Comparison of ENCODE assay signal across 23 cellular contexts in the genomic region with DNA sequence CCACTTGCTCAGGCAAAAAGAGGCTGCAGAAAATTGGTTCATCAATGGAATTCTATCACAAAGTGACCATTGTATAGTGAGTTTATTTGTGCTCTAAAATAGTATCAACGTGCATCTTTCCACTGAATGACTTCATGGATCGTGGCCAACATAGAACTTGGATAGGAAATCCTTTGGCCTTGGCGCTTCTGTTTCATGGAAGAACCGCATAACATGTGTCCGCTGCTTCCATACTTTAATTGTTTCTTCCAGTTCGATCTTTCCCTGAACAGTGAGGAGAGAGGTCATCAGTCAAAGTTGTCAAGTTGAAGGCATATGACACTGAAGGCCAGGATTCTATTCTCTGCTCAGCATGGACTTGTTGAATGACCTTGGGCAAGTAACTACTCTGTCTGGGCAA. TPM values are rescaled to one million over a fixed set of nuclear protein-coding genes. Genes with fewer than 3 reads are reported as not detected.
DNase-seq lines count a peak whose midpoint lies in the region; ATAC-seq, FAIRE-seq and TF ChIP-seq lines count a peak whose summit lies in the region.
"Had no signal": no experiment of that assay in that cellular context is flagged by ENCODE, and none has a peak within 500 bp of the region (broad histone marks: within the 10 kb centered on the region; RNA-seq: fewer than 3 reads in every experiment).

No MANE protein-coding gene starts in this region.

- H3K27ac ChIP-seq in HEK293 (ENCODE audit: extremely low read depth, low read depth, low read length): no peak overlapping the region
- H3K27ac ChIP-seq in K562 (ENCODE audit: extremely low read depth, low read depth, low read length): no peak overlapping the region
- H3K27ac ChIP-seq: C4-2B, KMS-11 had no signal

- peak overlapping the region; percentile 3 for H3K27ac Mint-ChIP-seq in activated CD8-positive, alpha-beta T cell treated with anti-CD3 and anti-CD28 coated beads for 36 hours
- no peak overlapping the region for H3K27ac Mint-ChIP-seq in activated CD8-positive, alpha-beta T cell treated with anti-CD3 and anti-CD28 coated beads, Interleukin-2, amount 10 ng/mL, durations not matched to agents 7 days and 5 days
- peak overlapping the region; percentile 78 for H3K27ac Mint-ChIP-seq in nephron progenitor cell

- no peak overlapping the region for H3K4me3 Mint-ChIP-seq in activated CD8-positive, alpha-beta T cell treated with anti-CD3 and anti-CD28 coated beads for 36 hours
- no peak overlapping the region for H3K4me3 Mint-ChIP-seq in activated CD8-positive, alpha-beta T cell treated with anti-CD3 and anti-CD28 coated beads, Interleukin-2, amount 10 ng/mL, durations not matched to agents 7 days and 5 days
- H3K4me3 Mint-ChIP-seq in nephron progenitor cell: no peak overlapping the region

- H2AFZ ChIP-seq in K562 (ENCODE audit: low read depth, low read length): no peak overlapping the region

- no peak overlapping the region for H3K4me2 ChIP-seq in K562 (ENCODE audit: insufficient read depth, low read length)
- H3K4me2 ChIP-seq: KMS-11 had no signal

- H3K9me3 ChIP-seq in HEK293 (ENCODE audit: control insufficient read depth, insufficient read depth, low read depth, low read length) (no peaks in the 10 kb centered on the region), K562 (replicated peaks; ENCODE audit: control insufficient read depth, insufficient read depth, low read depth, low read length) (peaks cover 8% of the 10 kb centered on the region; the same call in 1 of the 2 replicates)

- H3K4me1 ChIP-seq in HEK293 (ENCODE audit: control insufficient read depth, insufficient read depth, low read length) (no peaks in the 10 kb centered on the region), K562 (replicated peaks in 1 of 2; ENCODE audit: control insufficient read depth in 2 of 2, insufficient read depth in 2 of 2, low read length in 2 of 2) (peaks cover 2 to 7% of the 10 kb centered on the region in 2 experiments; a peak in 3 of 5 replicates)

- POLR2A ChIA-PET in activated CD8-positive, alpha-beta T cell treated with anti-CD3 and anti-CD28 coated beads for 36 hours (lab: Charles Lee): interaction anchor here (7.9 kb wide), 1 partner anchor 8 kb away, joined by 118 read pairs; the partner anchor contains the start of genes PHETA2 and SMDT1
- POLR2A ChIA-PET in activated CD8-positive, alpha-beta T cell treated with anti-CD3 and anti-CD28 coated beads, Interleukin-2, amount 10 ng/mL, durations not matched to agents 7 days and 5 days (lab: Charles Lee): no interaction called here
- POLR2A ChIA-PET in HEK293 (lab: Yijun Ruan, JAX) (interaction anchor here (1.2 kb wide), 1 partner anchor 497 kb away, joined by 3 read pairs; the partner anchor contains the start of gene PMM1), K562 (lab: Yijun Ruan, JAX) (interaction anchor here (0.6 to 1.2 kb wide), 2 partner anchors 10 to 115 kb away, joined by 3 read pairs; no protein-coding TSS in a partner anchor)

- no peaks in the 10 kb centered on the region for H3K9me1 ChIP-seq in K562 (ENCODE audit: control insufficient read depth, insufficient read depth, low read length)

- peaks cover 27% of the 10 kb centered on the region for H3K4me1 Mint-ChIP-seq in activated CD8-positive, alpha-beta T cell treated with anti-CD3 and anti-CD28 coated beads for 36 hours (ENCODE audit: low read depth)
- peaks cover 29% of the 10 kb centered on the region for H3K4me1 Mint-ChIP-seq in activated CD8-positive, alpha-beta T cell treated with anti-CD3 and anti-CD28 coated beads, Interleukin-2, amount 10 ng/mL, durations not matched to agents 7 days and 5 days (ENCODE audit: low read depth)
- H3K4me1 Mint-ChIP-seq in nephron progenitor cell: peaks cover 29% of the 10 kb centered on the region

- DNase-seq in activated CD8-positive, alpha-beta T cell treated with anti-CD3 and anti-CD28 coated beads for 36 hours: no peak
- no peak for DNase-seq in activated CD8-positive, alpha-beta T cell treated with anti-CD3 and anti-CD28 coated beads, Interleukin-2, amount 10 ng/mL, durations not matched to agents 7 days and 5 days
- DNase-seq in K562 (ENCODE audit: extremely low read depth in 1 of 4, low spot score in 3 of 4) (no peak), nephron progenitor cell (no peak), UCSD-AML1 (lab: John Stamatoyannopoulos, UW; ENCODE audit: unreplicated experiment) (no peak), DMS53 (lab: John Stamatoyannopoulos, UW) (no peak), ecto neural progenitor cell (ENCODE audit: low spot score) (no peak)
- DNase-seq: DMS79, GOT3, HCEC 1CT, NCI-H1105, NCI-H2029 treated with DMSO at 0.1 percent for 48 hours, NCI-H2171, NCI-H345, NCI-H524, NCI-H82 had no signal

- CTCF ChIA-PET in activated CD8-positive, alpha-beta T cell treated with anti-CD3 and anti-CD28 coated beads for 36 hours (lab: Charles Lee): interaction anchor here (1.3 to 1.9 kb wide), 2 partner anchors 11 to 359 kb away, joined by 3 to 4 read pairs; no protein-coding TSS in a partner anchor
- CTCF ChIA-PET in activated CD8-positive, alpha-beta T cell treated with anti-CD3 and anti-CD28 coated beads, Interleukin-2, amount 10 ng/mL, durations not matched to agents 7 days and 5 days (lab: Charles Lee): no interaction called here
- CTCF ChIA-PET in HEK293 (lab: Yijun Ruan, JAX) (interaction anchor here (0.6 to 1.0 kb wide), 3 partner anchors 8 to 331 kb away, joined by 3 to 5 read pairs (median 3); no protein-coding TSS in a partner anchor), K562 (lab: Yijun Ruan, JAX; ENCODE audit: low intra/inter-chr PET ratio) (no interaction called here)

- peaks cover 15 to 66% of the 10 kb centered on the region in 2 experiments for H3K36me3 ChIP-seq in HEK293 (ENCODE audit: control insufficient read depth in 2 of 2, insufficient read depth in 1 of 2, low read length in 2 of 2)
- H3K36me3 ChIP-seq in K562 (ENCODE audit: control insufficient read depth, insufficient read depth, low read length): peaks cover 62% of the 10 kb centered on the region

- H3K27me3 ChIP-seq in K562 (ENCODE audit: control insufficient read depth in 2 of 2, insufficient read depth in 2 of 2, low read length in 2 of 2): no peaks in the 10 kb centered on the region

- peaks cover 42% of the 10 kb centered on the region for H3K79me2 ChIP-seq in K562 (ENCODE audit: control insufficient read depth, insufficient read depth, low read length)

- H3K9me3 Mint-ChIP-seq in activated CD8-positive, alpha-beta T cell treated with anti-CD3 and anti-CD28 coated beads for 36 hours: peaks cover 4% of the 10 kb centered on the region
- peaks cover 4% of the 10 kb centered on the region for H3K9me3 Mint-ChIP-seq in activated CD8-positive, alpha-beta T cell treated with anti-CD3 and anti-CD28 coated beads, Interleukin-2, amount 10 ng/mL, durations not matched to agents 7 days and 5 days (ENCODE audit: insufficient read depth)
- H3K9me3 Mint-ChIP-seq in nephron progenitor cell: peaks cover 27% of the 10 kb centered on the region

- no peaks in the 10 kb centered on the region for H3K27me3 Mint-ChIP-seq in activated CD8-positive, alpha-beta T cell treated with anti-CD3 and anti-CD28 coated beads for 36 hours
- no peaks in the 10 kb centered on the region for H3K27me3 Mint-ChIP-seq in activated CD8-positive, alpha-beta T cell treated with anti-CD3 and anti-CD28 coated beads, Interleukin-2, amount 10 ng/mL, durations not matched to agents 7 days and 5 days (ENCODE audit: low read depth)
- no peaks in the 10 kb centered on the region for H3K27me3 Mint-ChIP-seq in nephron progenitor cell (ENCODE audit: low read depth, poor library complexity)

- no peak overlapping the region for H3K9ac ChIP-seq in K562 (ENCODE audit: insufficient read depth in 1 of 2, low read depth in 2 of 2, low read length in 2 of 2)
- H3K9ac ChIP-seq: KMS-11 had no signal

- TF ChIP-seq EP300 in K562 (IDR thresholded peaks at IDR 0.05; ENCODE audit: low read length): no peak

- TF ChIP-seq RAD21 in K562 (CRISPR knock-in tag; conservative IDR thresholded peaks at IDR 0.05 in 1 of 2, IDR thresholded peaks at IDR 0.05 in 1 of 2): no peak

- no peak for TF ChIP-seq CTCF in activated CD8-positive, alpha-beta T cell treated with anti-CD3 and anti-CD28 coated beads for 36 hours (IDR thresholded peaks at IDR 0.05)
- no peak for TF ChIP-seq CTCF in HEK293 (tag by site-specific recombination; IDR thresholded peaks at IDR 0.05)
- TF ChIP-seq CTCF in K562 (IDR thresholded peaks at IDR 0.05 in 2 of 3, conservative IDR thresholded peaks at IDR 0.05 in 1 of 3; ENCODE audit: insufficient read depth in 2 of 3, low read depth in 1 of 3, low read length in 3 of 3): no peak
- no peak for TF ChIP-seq CTCF in nephron progenitor cell (IDR thresholded peaks at IDR 0.05)

- FAIRE-seq in K562 (lab: Jason Lieb, UNC): peak; percentile 6
- FAIRE-seq: A204.1, GM19239, HTR-8/SVneo had no signal

- ATAC-seq in activated CD8-positive, alpha-beta T cell treated with anti-CD3 and anti-CD28 coated beads for 36 hours: no peak
- no peak for ATAC-seq in activated CD8-positive, alpha-beta T cell treated with anti-CD3 and anti-CD28 coated beads, Interleukin-2, amount 10 ng/mL, durations not matched to agents 7 days and 5 days
- ATAC-seq in K562: no peak
- ATAC-seq: Panc1 had no signal

- intact Hi-C loops in activated CD8-positive, alpha-beta T cell treated with anti-CD3 and anti-CD28 coated beads for 36 hours (cut with micrococcal nuclease): loop anchor here (10.0 kb wide), 1 partner anchor 349 kb away; the partner anchor contains the start of gene NFAM1
- intact Hi-C loops in K562 (cut with micrococcal nuclease): no loop called here

- TF ChIP-seq POLR2A in K562 (conservative IDR thresholded peaks at IDR 0.05): no peak

- H3K4me3 ChIP-seq in HEK293 (ENCODE audit: low read depth, low read length): no peak overlapping the region
- no peak overlapping the region for H3K4me3 ChIP-seq in K562

- 80% methylated on average over 6 of the region's 6 CpGs for WGBS in K562 (ENCODE audit: insufficient coverage, low coverage, missing lambda C conversion rate)

- in situ Hi-C loops in K562 (cut with MboI): no loop called here

- H3K36me3 Mint-ChIP-seq in activated CD8-positive, alpha-beta T cell treated with anti-CD3 and anti-CD28 coated beads for 36 hours (ENCODE audit: low read depth): peaks cover 53% of the 10 kb centered on the region
- H3K36me3 Mint-ChIP-seq in activated CD8-positive, alpha-beta T cell treated with anti-CD3 and anti-CD28 coated beads, Interleukin-2, amount 10 ng/mL, durations not matched to agents 7 days and 5 days (ENCODE audit: low read depth): peaks cover 62% of the 10 kb centered on the region
- H3K36me3 Mint-ChIP-seq in nephron progenitor cell (ENCODE audit: low read depth): peaks cover 75% of the 10 kb centered on the region

- no peaks in the 10 kb centered on the region for H4K20me1 ChIP-seq in K562 (replicated peaks; ENCODE audit: control insufficient read depth, insufficient read depth, low read length)

- no TSS peak for BruUV-seq in K562 (replicated peaks; lab: Mats Ljungman, UMichigan)

RNA-seq across cellular contexts. Expression of gene NDUFA6, which starts 4.5 kb away (rescaled TPM):
- total RNA-seq in activated CD8-positive, alpha-beta T cell treated with anti-CD3 and anti-CD28 coated beads for 36 hours: 10 to 100 TPM; 92.8 to 93.8 TPM
- total RNA-seq in activated CD8-positive, alpha-beta T cell treated with anti-CD3 and anti-CD28 coated beads, Interleukin-2, amount 10 ng/mL, durations not matched to agents 7 days and 5 days: 100 to 1,000 TPM in 1 of 2 experiments, 10 to 100 TPM in 1; 90.7 to 102 TPM
- total RNA-seq in K562 (2011; cell fraction: chromatin; rRNA removed; ENCODE audit: low replicate concordance): 23.1 and 44.0 TPM in 2 replicates
- 19.3 and 23.5 TPM in 2 replicates for total RNA-seq in K562 (2011; cell fraction: nucleolus; rRNA removed)
- 31.0 and 37.9 TPM in 2 replicates for total RNA-seq in K562 (2011; cell fraction: nucleoplasm; rRNA removed)
- total RNA-seq in K562 (2014; rRNA removed): 103 and 110 TPM in 2 replicates
- total RNA-seq in K562 (2014; rRNA removed; fragmentation: Illumina TruSeq; extraction: Trizol): 113 and 132 TPM in 2 replicates
- total RNA-seq in K562 (2015; rRNA removed; fragmentation: Illumina TruSeq; extraction: Trizol): 117 and 129 TPM in 2 replicates
- total RNA-seq in K562 (2021): 90.0 and 103 TPM in 2 replicates
- polyA plus RNA-seq in K562 (2011; rRNA removed): 103 and 128 TPM in 2 replicates
- 50.0 and 67.5 TPM in 2 replicates for polyA plus RNA-seq in K562 (2011; cell fraction: cytosol; rRNA removed)
- 32.0 and 41.2 TPM in 2 replicates for polyA plus RNA-seq in K562 (2011; cell fraction: nucleus; rRNA removed)
- 67.9 and 173 TPM in 2 replicates for polyA plus RNA-seq in K562 (2012)
- polyA plus RNA-seq in K562 (2014; fragmentation: Illumina TruSeq; extraction: Trizol): 106 and 110 TPM in 2 replicates
- 100 to 1,000 TPM; 465 to 474 TPM for polyA plus RNA-seq in K562 (2014; fragmentation: Nextera tagmentation; extraction: Ambion mirVana)
- 141 and 148 TPM in 2 replicates for polyA plus RNA-seq in K562 (2014; rRNA removed)
- 34.4 and 34.7 TPM in 2 replicates for polyA minus RNA-seq in K562 (2011; rRNA and poly(A)+ RNA removed)
- 19.7 and 22.5 TPM in 2 replicates for polyA minus RNA-seq in K562 (2011; cell fraction: cytosol; rRNA and poly(A)+ RNA removed)
- 6.5 and 11.0 TPM in 2 replicates for polyA minus RNA-seq in K562 (2011; cell fraction: nucleus; rRNA and poly(A)+ RNA removed)

RNA-seq across cellular contexts. Expression of gene SMDT1, which starts 6.6 kb away (rescaled TPM):
- 10 to 100 TPM; 51.7 to 61.2 TPM for total RNA-seq in activated CD8-positive, alpha-beta T cell treated with anti-CD3 and anti-CD28 coated beads for 36 hours
- total RNA-seq in activated CD8-positive, alpha-beta T cell treated with anti-CD3 and anti-CD28 coated beads, Interleukin-2, amount 10 ng/mL, durations not matched to agents 7 days and 5 days: 10 to 100 TPM; 77.2 to 78.2 TPM
- total RNA-seq in K562 (2011; cell fraction: chromatin; rRNA removed; ENCODE audit: low replicate concordance): 16.6 and 21.1 TPM in 2 replicates
- total RNA-seq in K562 (2011; cell fraction: nucleolus; rRNA removed): 15.8 and 17.3 TPM in 2 replicates
- total RNA-seq in K562 (2011; cell fraction: nucleoplasm; rRNA removed): 22.7 and 26.6 TPM in 2 replicates
- total RNA-seq in K562 (2014; rRNA removed): 7.9 and 19.3 TPM in 2 replicates
- total RNA-seq in K562 (2014; rRNA removed; fragmentation: Illumina TruSeq; extraction: Trizol): 14.0 and 14.3 TPM in 2 replicates
- total RNA-seq in K562 (2015; rRNA removed; fragmentation: Illumina TruSeq; extraction: Trizol): 9.8 and 12.9 TPM in 2 replicates
- total RNA-seq in K562 (2021): 65.2 and 68.7 TPM in 2 replicates
- polyA plus RNA-seq in K562 (2011; rRNA removed): 23.2 and 28.7 TPM in 2 replicates
- 36.3 and 38.6 TPM in 2 replicates for polyA plus RNA-seq in K562 (2011; cell fraction: cytosol; rRNA removed)
- 17.5 and 21.9 TPM in 2 replicates for polyA plus RNA-seq in K562 (2011; cell fraction: nucleus; rRNA removed)
- polyA plus RNA-seq in K562 (2012): 94.3 and 108 TPM in 2 replicates
- polyA plus RNA-seq in K562 (2014; fragmentation: Illumina TruSeq; extraction: Trizol): 13.5 and 26.6 TPM in 2 replicates
- polyA plus RNA-seq in K562 (2014; fragmentation: Nextera tagmentation; extraction: Ambion mirVana): 10 to 100 TPM; 11.7 to 20.3 TPM
- polyA plus RNA-seq in K562 (2014; rRNA removed): 33.6 and 38.0 TPM in 2 replicates
- polyA minus RNA-seq in K562 (2011; rRNA and poly(A)+ RNA removed): 8.0 and 10.4 TPM in 2 replicates
- polyA minus RNA-seq in K562 (2011; cell fraction: cytosol; rRNA and poly(A)+ RNA removed): 3.3 and 9.8 TPM in 2 replicates
- polyA minus RNA-seq in K562 (2011; cell fraction: nucleus; rRNA and poly(A)+ RNA removed): 4.3 and 8.6 TPM in 2 replicates

RNA-seq across cellular contexts. Expression of gene PHETA2, which starts 12.0 kb away (rescaled TPM):
- total RNA-seq in activated CD8-positive, alpha-beta T cell treated with anti-CD3 and anti-CD28 coated beads for 36 hours: 1 to 10 TPM in 1 of 2 experiments, under 1 TPM in 1; 0.97 to 1.3 TPM
- total RNA-seq in activated CD8-positive, alpha-beta T cell treated with anti-CD3 and anti-CD28 coated beads, Interleukin-2, amount 10 ng/mL, durations not matched to agents 7 days and 5 days: 1 to 10 TPM; 1.6 to 1.9 TPM
- 0.18 and 0.69 TPM in 2 replicates for total RNA-seq in K562 (2011; cell fraction: chromatin; rRNA removed; ENCODE audit: low replicate concordance)
- total RNA-seq in K562 (2011; cell fraction: nucleolus; rRNA removed): 0.26 TPM in 1 of 2 replicates, not detected in the other
- total RNA-seq in K562 (2011; cell fraction: nucleoplasm; rRNA removed): 0.15 TPM in 1 of 2 replicates, not detected in the other
- not detected in 2 replicates for total RNA-seq in K562 (2014; rRNA removed)
- 0.06 TPM in 1 of 2 replicates, not detected in the other for total RNA-seq in K562 (2014; rRNA removed; fragmentation: Illumina TruSeq; extraction: Trizol)
- 0.07 and 0.08 TPM in 2 replicates for total RNA-seq in K562 (2015; rRNA removed; fragmentation: Illumina TruSeq; extraction: Trizol)
- total RNA-seq in K562 (2021): 0.18 and 0.22 TPM in 2 replicates
- 0.08 and 0.14 TPM in 2 replicates for polyA plus RNA-seq in K562 (2011; rRNA removed)
- 0.03 and 0.18 TPM in 2 replicates for polyA plus RNA-seq in K562 (2011; cell fraction: cytosol; rRNA removed)
- 0.24 and 0.38 TPM in 2 replicates for polyA plus RNA-seq in K562 (2011; cell fraction: nucleus; rRNA removed)
- polyA plus RNA-seq in K562 (2012): 0.08 and 0.15 TPM in 2 replicates
- 0.08 TPM in 1 of 2 replicates, not detected in the other for polyA plus RNA-seq in K562 (2014; fragmentation: Illumina TruSeq; extraction: Trizol)
- polyA plus RNA-seq in K562 (2014; fragmentation: Nextera tagmentation; extraction: Ambion mirVana): not detected
- 0.07 and 0.31 TPM in 2 replicates for polyA plus RNA-seq in K562 (2014; rRNA removed)
- 0.11 TPM in 1 of 2 replicates, not detected in the other for polyA minus RNA-seq in K562 (2011; rRNA and poly(A)+ RNA removed)
- polyA minus RNA-seq in K562 (2011; cell fraction: cytosol; rRNA and poly(A)+ RNA removed): not detected in 2 replicates
- 0.13 and 0.22 TPM in 2 replicates for polyA minus RNA-seq in K562 (2011; cell fraction: nucleus; rRNA and poly(A)+ RNA removed)

RNA-seq across cellular contexts. Expression of gene NAGA, which starts 15.4 kb away (rescaled TPM):
- 1 to 10 TPM; 9.3 to 9.4 TPM for total RNA-seq in activated CD8-positive, alpha-beta T cell treated with anti-CD3 and anti-CD28 coated beads for 36 hours
- total RNA-seq in activated CD8-positive, alpha-beta T cell treated with anti-CD3 and anti-CD28 coated beads, Interleukin-2, amount 10 ng/mL, durations not matched to agents 7 days and 5 days: 10 to 100 TPM; 17.1 to 18.1 TPM
- total RNA-seq in K562 (2011; cell fraction: chromatin; rRNA removed; ENCODE audit: low replicate concordance): 16.6 and 38.0 TPM in 2 replicates
- 44.2 and 46.5 TPM in 2 replicates for total RNA-seq in K562 (2011; cell fraction: nucleolus; rRNA removed)
- total RNA-seq in K562 (2011; cell fraction: nucleoplasm; rRNA removed): 39.2 and 40.2 TPM in 2 replicates
- total RNA-seq in K562 (2014; rRNA removed): 19.5 and 20.6 TPM in 2 replicates
- total RNA-seq in K562 (2014; rRNA removed; fragmentation: Illumina TruSeq; extraction: Trizol): 9.9 and 11.5 TPM in 2 replicates
- total RNA-seq in K562 (2015; rRNA removed; fragmentation: Illumina TruSeq; extraction: Trizol): 15.9 and 16.1 TPM in 2 replicates
- 20.0 and 20.4 TPM in 2 replicates for total RNA-seq in K562 (2021)
- 18.1 and 19.7 TPM in 2 replicates for polyA plus RNA-seq in K562 (2011; rRNA removed)
- polyA plus RNA-seq in K562 (2011; cell fraction: cytosol; rRNA removed): 21.2 and 43.7 TPM in 2 replicates
- 13.4 and 19.5 TPM in 2 replicates for polyA plus RNA-seq in K562 (2011; cell fraction: nucleus; rRNA removed)
- 21.5 and 34.7 TPM in 2 replicates for polyA plus RNA-seq in K562 (2012)
- 20.6 and 22.1 TPM in 2 replicates for polyA plus RNA-seq in K562 (2014; fragmentation: Illumina TruSeq; extraction: Trizol)
- polyA plus RNA-seq in K562 (2014; fragmentation: Nextera tagmentation; extraction: Ambion mirVana): 1 to 10 TPM; 6.5 to 7.0 TPM
- polyA plus RNA-seq in K562 (2014; rRNA removed): 17.4 and 18.7 TPM in 2 replicates
- polyA minus RNA-seq in K562 (2011; rRNA and poly(A)+ RNA removed): 12.0 and 18.6 TPM in 2 replicates
- polyA minus RNA-seq in K562 (2011; cell fraction: cytosol; rRNA and poly(A)+ RNA removed): 12.7 and 15.5 TPM in 2 replicates
- 9.1 and 9.3 TPM in 2 replicates for polyA minus RNA-seq in K562 (2011; cell fraction: nucleus; rRNA and poly(A)+ RNA removed)

RNA-seq across cellular contexts. Expression of gene CYP2D6, which starts 44.6 kb away (rescaled TPM):
- total RNA-seq in activated CD8-positive, alpha-beta T cell treated with anti-CD3 and anti-CD28 coated beads for 36 hours: 1 to 10 TPM; 1.5 to 2.0 TPM
- 1 to 10 TPM; 2.9 to 3.6 TPM for total RNA-seq in activated CD8-positive, alpha-beta T cell treated with anti-CD3 and anti-CD28 coated beads, Interleukin-2, amount 10 ng/mL, durations not matched to agents 7 days and 5 days
- 1.4 and 1.6 TPM in 2 replicates for total RNA-seq in K562 (2011; cell fraction: chromatin; rRNA removed; ENCODE audit: low replicate concordance)
- 0.50 and 0.66 TPM in 2 replicates for total RNA-seq in K562 (2011; cell fraction: nucleolus; rRNA removed)
- total RNA-seq in K562 (2011; cell fraction: nucleoplasm; rRNA removed): 1.4 TPM in 2 replicates
- not detected in 2 replicates for total RNA-seq in K562 (2014; rRNA removed)
- 0.04 and 0.06 TPM in 2 replicates for total RNA-seq in K562 (2014; rRNA removed; fragmentation: Illumina TruSeq; extraction: Trizol)
- 0.11 TPM in 1 of 2 replicates, not detected in the other for total RNA-seq in K562 (2015; rRNA removed; fragmentation: Illumina TruSeq; extraction: Trizol)
- total RNA-seq in K562 (2021): 0.18 and 0.20 TPM in 2 replicates
- 0.07 and 0.24 TPM in 2 replicates for polyA plus RNA-seq in K562 (2011; rRNA removed)
- polyA plus RNA-seq in K562 (2011; cell fraction: cytosol; rRNA removed): 0.04 TPM in 2 replicates
- 1.2 and 1.8 TPM in 2 replicates for polyA plus RNA-seq in K562 (2011; cell fraction: nucleus; rRNA removed)
- polyA plus RNA-seq in K562 (2012): 0.30 and 0.71 TPM in 2 replicates
- 0.10 TPM in 2 replicates for polyA plus RNA-seq in K562 (2014; fragmentation: Illumina TruSeq; extraction: Trizol)
- not detected for polyA plus RNA-seq in K562 (2014; fragmentation: Nextera tagmentation; extraction: Ambion mirVana)
- 0.67 TPM in 1 of 2 replicates, not detected in the other for polyA plus RNA-seq in K562 (2014; rRNA removed)
- 0.09 and 0.35 TPM in 2 replicates for polyA minus RNA-seq in K562 (2011; rRNA and poly(A)+ RNA removed)
- polyA minus RNA-seq in K562 (2011; cell fraction: cytosol; rRNA and poly(A)+ RNA removed): not detected in 2 replicates
- polyA minus RNA-seq in K562 (2011; cell fraction: nucleus; rRNA and poly(A)+ RNA removed): 0.22 TPM in 1 of 2 replicates, not detected in the other

Comparison
In these comparisons a context has a peak if more than half of its experiments do, and no peak if none do; other contexts are left out.
1. CTCF ChIA-PET loops: an anchor here in activated CD8-positive, alpha-beta T cell treated with anti-CD3 and anti-CD28 coated beads for 36 hours (1.3 to 1.9 kb wide) and HEK293 (0.6 to 1.0 kb wide); none called in activated CD8-positive, alpha-beta T cell treated with anti-CD3 and anti-CD28 coated beads, Interleukin-2, amount 10 ng/mL, durations not matched to agents 7 days and 5 days and K562.